ENCODE assay signal across 21 cellular contexts in genomic region chr11:37264783-37265182, GRCh38.
"Had no signal": no experiment of that assay in that cellular context is flagged by ENCODE, and none has a peak within 500 bp of the region (broad histone marks: within the 10 kb centered on the region; RNA-seq: fewer than 3 reads in every experiment).

No MANE protein-coding gene starts in this region.

- H3K27ac ChIP-seq: adrenal gland, epithelial cell of prostate, foreskin keratinocyte, left ventricle myocardium inferior, ovary, psoas muscle, transverse colon, vagina had no signal

- DNase-seq: activated CD4-positive, alpha-beta T cell treated with anti-CD3 and anti-CD28 coated beads for 36 hours; activated CD4-positive, alpha-beta T cell treated with anti-CD3 and anti-CD28 coated beads, Interleukin-2, amount 50 U/mL, for 48 hours; activated gamma-delta T cell; adrenal gland; caudate nucleus; effector memory CD8-positive, alpha-beta T cell; hypothalamus; islet precursor cell; left ventricle myocardium inferior; mucosa of descending colon; naive thymus-derived CD8-positive, alpha-beta T cell; ovary; psoas muscle; right cardiac atrium; stimulated activated CD4-positive, alpha-beta T cell treated with anti-CD3 and anti-CD28 coated beads, Interleukin-2, amount 100 ng/mL, for 24 hours; transverse colon had no signal

- ATAC-seq: activated CD4-positive, alpha-beta T cell treated with anti-CD3 and anti-CD28 coated beads for 36 hours; activated naive CD4-positive, alpha-beta T cell treated with anti-CD3 and anti-CD28 coated beads, Interleukin-2, amount 50 U/mL, for 72 hours; effector memory CD8-positive, alpha-beta T cell; foreskin keratinocyte; mucosa of descending colon; naive thymus-derived CD8-positive, alpha-beta T cell; psoas muscle; right cardiac atrium; WTC11 had no signal

- H3K36me3 ChIP-seq: adrenal gland, left ventricle myocardium inferior, ovary, transverse colon, vagina had no signal

- H3K4me1 ChIP-seq: adrenal gland, foreskin keratinocyte, left ventricle myocardium inferior, psoas muscle, transverse colon, vagina had no signal

- H3K27me3 ChIP-seq: adrenal gland, foreskin keratinocyte, ovary, transverse colon, vagina had no signal

- H3K4me3 ChIP-seq: adrenal gland, left ventricle myocardium inferior, mucosa of descending colon, ovary, psoas muscle, transverse colon, vagina had no signal

- H3K9me3 ChIP-seq: adrenal gland, ovary, psoas muscle, vagina had no signal
